In the genomic region with DNA sequence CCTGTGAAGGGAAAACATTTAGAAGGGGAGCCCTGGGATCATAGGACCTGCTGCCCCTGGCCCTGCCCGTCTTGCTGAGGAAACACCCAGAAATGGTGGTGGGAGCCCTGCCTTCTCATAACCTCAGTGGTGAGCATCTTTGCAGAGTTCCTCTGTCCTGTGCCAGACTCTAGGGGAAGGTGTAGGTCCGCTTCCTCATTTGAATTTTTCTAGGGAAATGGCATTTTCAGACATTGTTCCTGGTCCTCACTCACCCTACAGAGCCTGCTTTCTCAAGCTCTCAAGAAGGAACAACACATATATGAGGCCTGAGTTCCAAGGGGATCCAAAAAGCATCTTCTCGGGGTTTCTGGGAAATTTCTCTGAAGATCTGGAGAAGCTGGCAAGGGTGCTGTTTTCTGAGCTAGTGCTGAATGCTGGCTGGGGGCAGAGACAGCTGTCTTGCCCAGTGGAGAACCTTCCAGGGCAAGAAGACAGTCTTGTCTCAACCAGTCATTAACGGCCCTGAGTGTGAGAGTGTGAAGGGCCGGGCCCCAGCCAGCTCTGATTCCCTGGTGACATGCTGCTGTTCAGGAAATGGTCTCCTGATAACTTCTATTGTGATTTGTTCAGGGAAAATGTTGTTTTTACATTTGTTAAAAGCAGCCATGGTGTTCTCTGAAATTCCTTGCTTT, we compare ENCODE assay signal across 1 cellular context.
TF ChIP-seq lines count a peak whose summit lies in the region.

No MANE protein-coding gene starts in this region.

TF ChIP-seq in SK-N-SH, 30 proteins besides CTCF, POLR2A, EP300 and RAD21 (continued from another document):
- TF ChIP-seq SMC3 (IDR thresholded peaks at IDR 0.05; ENCODE audit: low read depth, low read length) (no peak), JUND (IDR thresholded peaks at IDR 0.05) (no peak)
- TF ChIP-seq, protein P1, sequence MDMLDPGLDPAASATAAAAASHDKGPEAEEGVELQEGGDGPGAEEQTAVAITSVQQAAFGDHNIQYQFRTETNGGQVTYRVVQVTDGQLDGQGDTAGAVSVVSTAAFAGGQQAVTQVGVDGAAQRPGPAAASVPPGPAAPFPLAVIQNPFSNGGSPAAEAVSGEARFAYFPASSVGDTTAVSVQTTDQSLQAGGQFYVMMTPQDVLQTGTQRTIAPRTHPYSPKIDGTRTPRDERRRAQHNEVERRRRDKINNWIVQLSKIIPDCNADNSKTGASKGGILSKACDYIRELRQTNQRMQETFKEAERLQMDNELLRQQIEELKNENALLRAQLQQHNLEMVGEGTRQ (IDR thresholded peaks at IDR 0.05; ENCODE audit: borderline replicate concordance, low read depth, low read length) = no peak
TF ChIP-seq in SK-N-SH: peak in this region for 1.
